15 cellular contexts compared by ENCODE assay signal in genomic region chr22:23289130-23289503, GRCh38.
DNase-seq lines count a peak whose midpoint lies in the region; ATAC-seq, FAIRE-seq and TF ChIP-seq lines count a peak whose summit lies in the region.
"Had no signal": no experiment of that assay in that cellular context is flagged by ENCODE, and none has a peak within 500 bp of the region (broad histone marks: within the 10 kb centered on the region; RNA-seq: fewer than 3 reads in every experiment).

No MANE protein-coding gene starts in this region.

- H3K36me3 Mint-ChIP-seq in H9 (ENCODE audit: insufficient read depth in 1 of 3, low read depth in 3 of 3), result peaks cover 42 to 86% (median 82%) of the 10 kb centered on the region in 3 experiments
- H3K36me3 Mint-ChIP-seq in activated naive CD4-positive, alpha-beta T cell treated with anti-CD3 and anti-CD28 coated beads, Interleukin-2, amount 50 U/mL, for 72 hours, result no peaks in the 10 kb centered on the region

- no peak overlapping the region for H3K4me3 Mint-ChIP-seq in H9
- H3K4me3 Mint-ChIP-seq: CD8-positive, alpha-beta T cell; GM23338; HFFc6 had no signal

- no peak overlapping the region for H3K27ac Mint-ChIP-seq in H9
- no peak overlapping the region for H3K27ac Mint-ChIP-seq in activated naive CD4-positive, alpha-beta T cell treated with anti-CD3 and anti-CD28 coated beads, Interleukin-2, amount 50 U/mL, for 72 hours
- H3K27ac Mint-ChIP-seq: CD8-positive, alpha-beta T cell; GM23338; HFFc6 had no signal

- ATAC-seq in HepG2 (peak; percentile 4; the same call in 1 of the 3 replicates), right lobe of liver (no peak), left lung (peak; percentile 53), HG03439 (IDR thresholded peaks at IDR 0.05; ENCODE audit: unreplicated experiment) (no peak)
- ATAC-seq in activated naive CD4-positive, alpha-beta T cell treated with anti-CD3 and anti-CD28 coated beads, Interleukin-2, amount 50 U/mL, for 72 hours, result no peak

- no peaks in the 10 kb centered on the region; a peak in 1 of 5 replicates for H3K9me3 Mint-ChIP-seq in H9
- H3K9me3 Mint-ChIP-seq in activated naive CD4-positive, alpha-beta T cell treated with anti-CD3 and anti-CD28 coated beads, Interleukin-2, amount 50 U/mL, for 72 hours, result no peaks in the 10 kb centered on the region
- H3K9me3 Mint-ChIP-seq: CD8-positive, alpha-beta T cell; GM23338; HFFc6 had no signal

- TF ChIP-seq EP300 in HepG2 (IDR thresholded peaks at IDR 0.05; ENCODE audit: low read depth in 2 of 2, low read length in 2 of 2) (no peak), HepG2 (CRISPR knock-in tag; IDR thresholded peaks at IDR 0.05; ENCODE audit: borderline replicate concordance) (no peak)

- 0 out of 2 replicates have a peak overlapping the region, but pooled peaks have one; percentile 41 for H3K4me2 ChIP-seq in HepG2 (ENCODE audit: low read depth, low read length)
- no peak overlapping the region for H3K4me2 ChIP-seq in H9 (ENCODE audit: insufficient read depth, insufficient read length, low read length)
- H3K4me2 ChIP-seq: BLaER1, GM23338 had no signal

- no peaks in the 10 kb centered on the region for H3K23me2 ChIP-seq in H9 (ENCODE audit: insufficient read length, low read depth, low read length, poor library complexity, severe bottlenecking)

- intact Hi-C loops in HepG2 (cut with micrococcal nuclease; ENCODE audit: unreplicated experiment) (no loop called here), right lobe of liver (cut with DNase I) (no loop called here), left lung (cut with DNase I) (no loop called here)

- H3K4me1 Mint-ChIP-seq in H9, result no peaks in the 10 kb centered on the region
- H3K4me1 Mint-ChIP-seq: GM23338 had no signal

- H3K27me3 Mint-ChIP-seq in H9 (ENCODE audit: low read depth), result no peaks in the 10 kb centered on the region

- no peak overlapping the region for H4K5ac ChIP-seq in H9 (ENCODE audit: insufficient read length, low read depth, low read length)

- H3K9ac ChIP-seq in HepG2 (ENCODE audit: insufficient read depth, low read depth, low read length) (no peak overlapping the region), stomach smooth muscle (ENCODE audit: low read length in 2 of 2) (no peak overlapping the region), H9 (ENCODE audit: extremely low read depth, insufficient read length, low read length) (no peak overlapping the region)
- H3K9ac ChIP-seq: BLaER1 had no signal

- H4K91ac ChIP-seq in H9 (ENCODE audit: insufficient read length, low read depth, low read length), result no peak overlapping the region

- POLR2A ChIA-PET in HepG2 (lab: Yijun Ruan, JAX), result no interaction called here

- CTCF ChIA-PET in HepG2 (lab: Yijun Ruan, JAX; ENCODE audit: low intra/inter-chr PET ratio, low total read pairs), result interaction anchor here (1.5 to 2.8 kb wide), 2 partner anchors 110 to 330 kb away, joined by 7 to 45 read pairs; partner anchors contain the start of gene BCR

- DNase-seq in HepG2 (ENCODE audit: low spot score), result no peak
- no peak for DNase-seq in right lobe of liver
- no peak for DNase-seq in left lung
- no peak for DNase-seq in H9
- DNase-seq in activated naive CD4-positive, alpha-beta T cell treated with anti-CD3 and anti-CD28 coated beads, Interleukin-2, amount 50 U/mL, for 72 hours (ENCODE audit: low spot score in 2 of 2), result no peak
- DNase-seq: DMS79 treated with DMSO at 0.1 percent for 48 hours, NCI-H1105 treated with DMSO at 0.1 percent for 48 hours, NCI-H226 had no signal

- no peak for TF ChIP-seq CTCF in HepG2 (CRISPR knock-in tag; IDR thresholded peaks at IDR 0.05)
- TF ChIP-seq CTCF in right lobe of liver (IDR thresholded peaks at IDR 0.05), result no peak
- TF ChIP-seq CTCF in left lung (IDR thresholded peaks at IDR 0.05), result no peak
- TF ChIP-seq CTCF in H9 (conservative IDR thresholded peaks at IDR 0.05), result no peak

- H3T11ph ChIP-seq in H9 (ENCODE audit: low read length), result no peak overlapping the region

- no peaks in the 10 kb centered on the region for H4K20me1 ChIP-seq in HepG2 (ENCODE audit: insufficient read depth, low read length)
- no peaks in the 10 kb centered on the region for H4K20me1 ChIP-seq in H9 (ENCODE audit: control insufficient read depth, insufficient read depth, insufficient read length)

- H3K56ac ChIP-seq in H9 (ENCODE audit: insufficient read length, low read depth, low read length), result no peak overlapping the region

- no peak overlapping the region for H2BK15ac ChIP-seq in H9 (ENCODE audit: low read depth, low read length)

- no peak for FAIRE-seq in HepG2 (lab: Jason Lieb, UNC)
- FAIRE-seq: A204.1 had no signal

- H3K4me3 ChIP-seq in HepG2 (replicated peaks in 1 of 3; ENCODE audit: insufficient read depth in 1 of 3, low read depth in 2 of 3, low read length in 3 of 3), result no peak overlapping the region
- no peak overlapping the region for H3K4me3 ChIP-seq in right lobe of liver
- H3K4me3 ChIP-seq in left lung, result no peak overlapping the region
- no peak overlapping the region for H3K4me3 ChIP-seq in stomach smooth muscle (ENCODE audit: low read length in 2 of 2)
- H3K4me3 ChIP-seq: BLaER1, GM23338 had no signal

- H2BK5ac ChIP-seq in H9 (ENCODE audit: insufficient read length, low read length), result no peak overlapping the region

- no peak overlapping the region for H2AFZ ChIP-seq in HepG2 (ENCODE audit: low read length)
- no peak overlapping the region for H2AFZ ChIP-seq in H9 (ENCODE audit: low read length)
- H2AFZ ChIP-seq: GM23338 had no signal

- H3K14ac ChIP-seq in H9 (ENCODE audit: insufficient read depth, low read length), result no peak overlapping the region

- H3K27ac ChIP-seq in HepG2 (ENCODE audit: extremely low read length, insufficient read depth, low read length) (peak overlapping the region; percentile 63), right lobe of liver (peak overlapping the region in 1 of 3 donors; percentile 67), left lung (no peak overlapping the region), stomach smooth muscle (ENCODE audit: low read length) (peak overlapping the region; percentile 58), H9 (ENCODE audit: insufficient read length, low read depth, low read length) (no peak overlapping the region)
- H3K27ac ChIP-seq: BLaER1 had no signal

- no peak for TF ChIP-seq POLR2A in HepG2 (IDR thresholded peaks at IDR 0.05; ENCODE audit: insufficient read depth in 1 of 2, low read depth in 2 of 2, low read length in 2 of 2)
- TF ChIP-seq POLR2A in right lobe of liver (IDR thresholded peaks at IDR 0.05), result no peak

- H3K4me1 ChIP-seq in HepG2 (ENCODE audit: insufficient read depth, low read length) (peaks cover 42% of the 10 kb centered on the region), right lobe of liver (peaks cover 0 to 20% (median 7%) of the 10 kb centered on the region in 4 donors), left lung (no peaks in the 10 kb centered on the region), stomach smooth muscle (ENCODE audit: control insufficient read depth, insufficient read depth, low read length) (peaks cover 36% of the 10 kb centered on the region), H9 (ENCODE audit: insufficient read depth, low read length) (no peaks in the 10 kb centered on the region)
- H3K4me1 ChIP-seq: BLaER1 had no signal

- WGBS in HepG2 (ENCODE audit: low lambda C conversion rate), result no CpG with 5 or more reads among the region's 5 CpGs
- 100% methylated on average over 2 of the region's 5 CpGs for WGBS in right lobe of liver (ENCODE audit: insufficient coverage, low coverage, low lambda C conversion rate, missing lambda C conversion rate)
- no CpG with 5 or more reads among the region's 5 CpGs for WGBS in H9 (ENCODE audit: extremely low coverage, insufficient read length, low lambda C conversion rate)

- in situ Hi-C loops in HepG2 (cut with HindIII; ENCODE audit: extremely low pct_ligation_motif_present, low pct_unique_long_range_greater_than_20kb), result loop anchor here (25.0 kb wide), 1 partner anchor 327 kb away; no protein-coding TSS in a partner anchor

- H3K23ac ChIP-seq in H9 (ENCODE audit: insufficient read length, low read depth, low read length), result no peak overlapping the region

- TF ChIP-seq RAD21 in HepG2 (CRISPR knock-in tag; IDR thresholded peaks at IDR 0.05), result no peak

- H3K4ac ChIP-seq in H9 (ENCODE audit: low read depth, low read length), result no peak overlapping the region

- H3K79me2 ChIP-seq in HepG2 (ENCODE audit: insufficient read depth, low read length) (no peaks in the 10 kb centered on the region), H9 (ENCODE audit: insufficient read depth, low read length) (no peaks in the 10 kb centered on the region)

- H2BK20ac ChIP-seq in H9 (ENCODE audit: low read depth, low read length, poor library complexity, severe bottlenecking), result no peak overlapping the region

- no peak overlapping the region for H3K18ac ChIP-seq in H9 (ENCODE audit: insufficient read length, low read depth, low read length)

- H3K27me3 ChIP-seq in HepG2 (ENCODE audit: control insufficient read depth in 1 of 2, insufficient read depth in 2 of 2, low read length in 2 of 2) (no peaks in the 10 kb centered on the region), right lobe of liver (no peaks in the 10 kb centered on the region), left lung (no peaks in the 10 kb centered on the region), stomach smooth muscle (ENCODE audit: control insufficient read depth in 1 of 2, insufficient read depth in 2 of 2, low read length in 2 of 2) (no peaks in the 10 kb centered on the region), H9 (ENCODE audit: insufficient read depth, low read length) (no peaks in the 10 kb centered on the region)
- H3K27me3 ChIP-seq: BLaER1 had no signal

- H2BK120ac ChIP-seq in H9 (ENCODE audit: low read depth, low read length, poor library complexity, severe bottlenecking), result no peak overlapping the region

- H3K79me1 ChIP-seq in H9 (ENCODE audit: insufficient read depth, low read depth, low read length, poor library complexity, severe bottlenecking), result no peaks in the 10 kb centered on the region

- H2AK5ac ChIP-seq in H9 (ENCODE audit: insufficient read length, low read length), result no peak overlapping the region

- no peak overlapping the region for H4K8ac ChIP-seq in H9 (replicated peaks; ENCODE audit: insufficient read length, low read depth, low read length)

- BruUV-seq in HepG2 (replicated peaks; lab: Mats Ljungman, UMichigan), result no TSS peak

- peaks cover 14 to 80% of the 10 kb centered on the region in 2 experiments; a peak in 4 of 5 replicates for H3K36me3 ChIP-seq in HepG2 (replicated peaks in 1 of 2; ENCODE audit: control insufficient read depth in 1 of 2, insufficient read depth in 2 of 2, low read length in 2 of 2)
- H3K36me3 ChIP-seq in right lobe of liver, result peaks cover 0 to 40% (median 8%) of the 10 kb centered on the region in 4 donors
- H3K36me3 ChIP-seq in left lung, result peaks cover 0 to 100% of the 10 kb centered on the region in 2 donors
- H3K36me3 ChIP-seq in stomach smooth muscle (ENCODE audit: control insufficient read depth in 2 of 2, insufficient read depth in 2 of 2, low read length in 2 of 2), result peaks cover 24 to 64% of the 10 kb centered on the region in 2 donors

- H3K9me3 ChIP-seq in HepG2 (ENCODE audit: low read length) (no peaks in the 10 kb centered on the region), right lobe of liver (no peaks in the 10 kb centered on the region), left lung (no peaks in the 10 kb centered on the region), stomach smooth muscle (ENCODE audit: control insufficient read depth in 2 of 2, low read length in 2 of 2) (no peaks in the 10 kb centered on the region), H9 (ENCODE audit: control insufficient read depth, low read depth, low read length) (no peaks in the 10 kb centered on the region)
- H3K9me3 ChIP-seq: BLaER1 had no signal

- H2BK12ac ChIP-seq in H9 (ENCODE audit: insufficient read length, low read depth, low read length), result no peak overlapping the region

Comparison
In these comparisons a context has a peak if more than half of its experiments do, and no peak if none do; other contexts are left out.
1. ATAC-seq: peak in HepG2 (single experiment) and left lung (single experiment); none in right lobe of liver (0 of 4), activated naive CD4-positive, alpha-beta T cell treated with anti-CD3 and anti-CD28 coated beads, Interleukin-2, amount 50 U/mL, for 72 hours (0 of 2) and HG03439 (single experiment).
2. H3K27ac ChIP-seq: peak in HepG2 (single experiment) and stomach smooth muscle (single experiment); none in left lung (0 of 2) and H9 (single experiment).